8 cellular contexts compared by ENCODE assay signal in genomic region chr2:122451040-122451439, GRCh38.
A peak's percentile ranks its signal among the peaks of the same experiment; 100 is the strongest.
DNase-seq lines count a peak whose midpoint lies in the region; ATAC-seq and TF ChIP-seq lines count a peak whose summit lies in the region.

No MANE protein-coding gene starts in this region.

- peak; percentile 79 for ATAC-seq in HG02623 (IDR thresholded peaks at IDR 0.05; ENCODE audit: unreplicated experiment)
- ATAC-seq in upper lobe of left lung (ENCODE audit: low FRiP score in 2 of 2) = no peak
- no peak for ATAC-seq in sciatic nerve

- H3K36me3 ChIP-seq in upper lobe of left lung = no peaks in the 10 kb centered on the region

- H3K27me3 ChIP-seq in upper lobe of left lung = no peaks in the 10 kb centered on the region

- H3K9me3 ChIP-seq in upper lobe of left lung = no peaks in the 10 kb centered on the region

- 63 to 65% methylated on average over 4 of the region's 4 CpGs for WGBS in upper lobe of left lung, 2 donors

- intact Hi-C loops in sciatic nerve (cut with DNase I) = no loop called here

- peak in 5 of 6 experiments; percentile 16 to 61 (median 51) for TF ChIP-seq CTCF in upper lobe of left lung (IDR thresholded peaks at IDR 0.05)

- no peak overlapping the region for H3K4me3 ChIP-seq in upper lobe of left lung

- TF ChIP-seq POLR2A in erythroblast (IDR thresholded peaks at IDR 0.05; ENCODE audit: low read length) = no peak
- TF ChIP-seq POLR2A in upper lobe of left lung (IDR thresholded peaks at IDR 0.05) = no peak

- H3K4me1 ChIP-seq in upper lobe of left lung = no peaks in the 10 kb centered on the region

- TF ChIP-seq EP300 in upper lobe of left lung (IDR thresholded peaks at IDR 0.05) = no peak

- peak; percentile 21 for DNase-seq in EL
- peak; percentile 14 for DNase-seq in NCI-H69 (lab: John Stamatoyannopoulos, UW)
- DNase-seq in erythroblast (lab: John Stamatoyannopoulos, UW) = peak; percentile 16 to 38
- DNase-seq in upper lobe of left lung = no peak
- DNase-seq in activated CD4-positive, alpha-beta T cell treated with anti-CD3 and anti-CD28 coated beads for 48 hours = no peak
- DNase-seq in NCI-H774 (lab: John Stamatoyannopoulos, UW) = no peak
- no peak for DNase-seq in sciatic nerve (ENCODE audit: low spot score)

- H3K27ac ChIP-seq in upper lobe of left lung = no peak overlapping the region

Comparison
In these comparisons a context has a peak if more than half of its experiments do, and no peak if none do; other contexts are left out.
1. DNase-seq: peak in EL (single experiment), NCI-H69 (single experiment) and erythroblast (2 of 2); none in upper lobe of left lung (0 of 2), activated CD4-positive, alpha-beta T cell treated with anti-CD3 and anti-CD28 coated beads for 48 hours (single experiment), NCI-H774 (single experiment) and sciatic nerve (single experiment).